In genomic region chr6:33075208-33075567, GRCh38 we compare ENCODE assay signal across 10 cellular contexts.
DNase-seq lines count a peak whose midpoint lies in the region; ATAC-seq and TF ChIP-seq lines count a peak whose summit lies in the region.
"Had no signal": no experiment of that assay in that cellular context is flagged by ENCODE, and none has a peak within 500 bp of the region (broad histone marks: within the 10 kb centered on the region; RNA-seq: fewer than 3 reads in every experiment).

No MANE protein-coding gene starts in this region.

- no peak overlapping the region for H3K4me2 ChIP-seq in Loucy (ENCODE audit: low read depth, low read length, poor library complexity, severe bottlenecking)

- H3K4me1 ChIP-seq in Loucy (ENCODE audit: insufficient read depth, low read length, poor library complexity, severe bottlenecking) (peaks cover 3% of the 10 kb centered on the region), muscle layer of duodenum (ENCODE audit: control insufficient read depth in 1 of 2, insufficient read depth in 2 of 2, low read length in 2 of 2) (no peaks in the 10 kb centered on the region)

- peak overlapping the region; percentile 41 for H3K4me3 ChIP-seq in GM12875 (ENCODE audit: low read depth, low read length)
- no peak overlapping the region for H3K4me3 ChIP-seq in Loucy (ENCODE audit: low read length, poor library complexity, severe bottlenecking)
- H3K4me3 ChIP-seq in muscle layer of duodenum (ENCODE audit: low read depth in 1 of 2, low read length in 2 of 2) = no peak overlapping the region

- peak overlapping the region; percentile 86 for H3K27ac ChIP-seq in muscle layer of duodenum (ENCODE audit: low read length)

- no peaks in the 10 kb centered on the region for H3K9me3 ChIP-seq in Loucy (ENCODE audit: insufficient read depth, low read depth, low read length)
- H3K9me3 ChIP-seq in muscle layer of duodenum (ENCODE audit: control insufficient read depth in 1 of 2, low read length in 2 of 2) = no peaks in the 10 kb centered on the region

- H3K36me3 ChIP-seq in Loucy (ENCODE audit: insufficient read depth, low read length) (no peaks in the 10 kb centered on the region), muscle layer of duodenum (ENCODE audit: control insufficient read depth in 1 of 2, insufficient read depth in 2 of 2, low read length in 2 of 2) (no peaks in the 10 kb centered on the region)

- H3K9ac ChIP-seq in Loucy (ENCODE audit: low read depth, low read length, poor library complexity, severe bottlenecking) = no peak overlapping the region

- TF ChIP-seq CTCF in GM12875 (IDR thresholded peaks at IDR 0.05; ENCODE audit: borderline replicate concordance, insufficient read depth, low read depth, low read length) (no peak), Loucy (conservative IDR thresholded peaks at IDR 0.05; ENCODE audit: low read length) (no peak)

- H3F3A ChIP-seq in Loucy (ENCODE audit: low read depth) = no peaks in the 10 kb centered on the region

- H2AFZ ChIP-seq in Loucy (ENCODE audit: low read length) = peak overlapping the region; percentile 28; the same call in 1 of the 2 replicates

- ATAC-seq in GM21423 (IDR thresholded peaks at IDR 0.05; ENCODE audit: unreplicated experiment) (peak; percentile 7), HG02571 (IDR thresholded peaks at IDR 0.05; ENCODE audit: unreplicated experiment) (no peak)

- no peaks in the 10 kb centered on the region for H3K79me2 ChIP-seq in Loucy (ENCODE audit: insufficient read depth, low read length)

- no peaks in the 10 kb centered on the region for H4K20me1 ChIP-seq in Loucy (ENCODE audit: insufficient read depth, low read length, poor library complexity, severe bottlenecking)

- DNase-seq in NCI-H748 treated with DMSO at 0.1 percent for 48 hours (lab: John Stamatoyannopoulos, UW) (no peak), NCI-H146 treated with DMSO at 0.1 percent for 48 hours (lab: John Stamatoyannopoulos, UW; ENCODE audit: unreplicated experiment) (no peak), DMS 273 treated with DMSO at 0.1 percent for 48 hours (lab: John Stamatoyannopoulos, UW) (no peak)
- DNase-seq: NCI-H1436 treated with DMSO at 0.1 percent for 48 hours, occipital lobe had no signal

- no peaks in the 10 kb centered on the region for H3K9me2 ChIP-seq in Loucy (replicated peaks; ENCODE audit: low read depth, low read length)

- H3K27me3 ChIP-seq in Loucy (ENCODE audit: insufficient read depth, low read length, poor library complexity, severe bottlenecking) (no peaks in the 10 kb centered on the region), muscle layer of duodenum (ENCODE audit: low read depth, low read length) (no peaks in the 10 kb centered on the region)
